13 cellular contexts compared by ENCODE assay signal in genomic region chr10:49299816-49300139, GRCh38. TPM values are rescaled to one million over a fixed set of nuclear protein-coding genes. Genes with fewer than 3 reads are reported as not detected.
DNase-seq lines count a peak whose midpoint lies in the region; ATAC-seq and TF ChIP-seq lines count a peak whose summit lies in the region.
"Had no signal": no experiment of that assay in that cellular context is flagged by ENCODE, and none has a peak within 500 bp of the region (broad histone marks: within the 10 kb centered on the region; RNA-seq: fewer than 3 reads in every experiment).

No MANE protein-coding gene starts in this region.

- H3K27me3 Mint-ChIP-seq in nephron (ENCODE audit: low read depth): peaks cover 39% of the 10 kb centered on the region
- H3K27me3 Mint-ChIP-seq: stimulated activated naive CD8-positive, alpha-beta T cell treated with anti-CD3 and anti-CD28 coated beads, Interleukin-15, Interleukin-2, amounts not matched to agents 100 ng/mL and 50 ng/mL, for 24 hours had no signal

- peak overlapping the region; percentile 7 to 88 (median 78) for H3K4me3 Mint-ChIP-seq in nephron
- H3K4me3 Mint-ChIP-seq: stimulated activated naive CD8-positive, alpha-beta T cell treated with anti-CD3 and anti-CD28 coated beads, Interleukin-15, Interleukin-2, amounts not matched to agents 100 ng/mL and 50 ng/mL, for 24 hours had no signal

- ATAC-seq in GM18868 (IDR thresholded peaks at IDR 0.05; ENCODE audit: unreplicated experiment) (peak; percentile 66), GM21825 (IDR thresholded peaks at IDR 0.05; ENCODE audit: unreplicated experiment) (peak; percentile 84), HG03460 (IDR thresholded peaks at IDR 0.05; ENCODE audit: unreplicated experiment) (peak; percentile 42)

- DNase-seq in activated CD4-positive, alpha-beta T cell treated with anti-CD3 and anti-CD28 coated beads for 4 hours: no peak
- DNase-seq in HT-29 (ENCODE audit: low spot score) (no peak), glomerular visceral epithelial cell (ENCODE audit: extremely low spot score) (no peak), NCI-H82 treated with DMSO at 0.1 percent for 48 hours (lab: John Stamatoyannopoulos, UW; ENCODE audit: unreplicated experiment) (no peak)
- DNase-seq: activated T-cell treated with anti-CD3 and anti-CD28 coated beads, Interleukin-2, amount 50 U/mL, for 48 hours; NCI-H774 had no signal

- H3K27ac Mint-ChIP-seq in nephron: peak overlapping the region; percentile 31 to 77 (median 53)
- H3K27ac Mint-ChIP-seq: stimulated activated naive CD8-positive, alpha-beta T cell treated with anti-CD3 and anti-CD28 coated beads, Interleukin-15, Interleukin-2, amounts not matched to agents 100 ng/mL and 50 ng/mL, for 24 hours had no signal

- peaks cover 52% of the 10 kb centered on the region for H3K4me1 Mint-ChIP-seq in nephron

- no peaks in the 10 kb centered on the region for H3K36me3 Mint-ChIP-seq in nephron (ENCODE audit: low read depth)

- H3K9me3 Mint-ChIP-seq in nephron: no peaks in the 10 kb centered on the region
- H3K9me3 Mint-ChIP-seq: stimulated activated naive CD8-positive, alpha-beta T cell treated with anti-CD3 and anti-CD28 coated beads, Interleukin-15, Interleukin-2, amounts not matched to agents 100 ng/mL and 50 ng/mL, for 24 hours had no signal

- TF ChIP-seq CTCF in nephron (IDR thresholded peaks at IDR 0.05; ENCODE audit: unreplicated experiment in 3 of 3): no peak

RNA-seq across cellular contexts. Expression of gene C10orf71, which starts 0.8 kb away (rescaled TPM):
- not detected in 2 replicates for total RNA-seq in HT-29 (2014; rRNA removed; shearing (Covaris generic))
- total RNA-seq: frontal cortex, mesenteric fat pad had no signal
